In genomic region chr11:32176223-32176811, GRCh38 we compare ENCODE assay signal across 8 cellular contexts.
DNase-seq lines count a peak whose midpoint lies in the region; ATAC-seq and TF ChIP-seq lines count a peak whose summit lies in the region.

No MANE protein-coding gene starts in this region.

- no peaks in the 10 kb centered on the region for H3K4me1 Mint-ChIP-seq in activated B cell treated with CpG ODN at 0.5 μM for 24 hours

- no peaks in the 10 kb centered on the region for H3K9me3 Mint-ChIP-seq in activated B cell treated with CpG ODN at 0.5 μM for 24 hours

- H3K36me3 Mint-ChIP-seq in activated B cell treated with CpG ODN at 0.5 μM for 24 hours (ENCODE audit: low read depth) = no peaks in the 10 kb centered on the region

- H3K4me3 Mint-ChIP-seq in activated B cell treated with CpG ODN at 0.5 μM for 24 hours = no peak overlapping the region

- H3K27ac Mint-ChIP-seq in activated B cell treated with CpG ODN at 0.5 μM for 24 hours = no peak overlapping the region

- DNase-seq in AG08396 (ENCODE audit: low spot score) (peak; percentile 74), NCI-H2196 treated with DMSO at 0.1 percent for 48 hours (lab: John Stamatoyannopoulos, UW; ENCODE audit: unreplicated experiment) (peak; percentile 26), activated B cell treated with CpG ODN at 0.5 μM for 24 hours (peak; percentile 39), caudate nucleus (lab: John Stamatoyannopoulos, UW) (peak in 57 of 61 donors; percentile 5 to 92 (median 65)), kidney glomerular epithelial cell (lab: John Stamatoyannopoulos, UW) (peak; percentile 55)
- DNase-seq in stimulated activated CD4-positive, alpha-beta T cell treated with anti-CD3 and anti-CD28 coated beads, Interleukin-2, amount 100 ng/mL, for 4 hours (ENCODE audit: low read depth) = peak; percentile 63

- peaks cover 5% of the 10 kb centered on the region for H3K27me3 Mint-ChIP-seq in activated B cell treated with CpG ODN at 0.5 μM for 24 hours

- intact Hi-C loops in activated B cell treated with CpG ODN at 0.5 μM for 24 hours (cut with micrococcal nuclease) = loop anchor here (1.0 kb wide), 8 partner anchors 124 to 1069 kb away; no protein-coding TSS in a partner anchor

- TF ChIP-seq CTCF in activated B cell treated with CpG ODN at 0.5 μM for 24 hours (IDR thresholded peaks at IDR 0.05) = no peak

- POLR2A ChIA-PET in activated B cell treated with CpG ODN at 0.5 μM for 24 hours (lab: Charles Lee) = no interaction called here

- ATAC-seq in GM18867 (IDR thresholded peaks at IDR 0.05; ENCODE audit: unreplicated experiment) = peak; percentile 86
- peak; percentile 74 for ATAC-seq in HG03139 (IDR thresholded peaks at IDR 0.05; ENCODE audit: unreplicated experiment)
- ATAC-seq in activated B cell treated with CpG ODN at 0.5 μM for 24 hours (ENCODE audit: low read depth) = peak; percentile 75

- CTCF ChIA-PET in activated B cell treated with CpG ODN at 0.5 μM for 24 hours (lab: Charles Lee) = interaction anchor here (0.6 to 8.8 kb wide), 16 partner anchors 9 to 1833 kb away, joined by 3 to 170 read pairs (median 3); no protein-coding TSS in a partner anchor

- H3K27ac ChIP-seq in caudate nucleus (ENCODE audit: low read depth, low read length) = no peak overlapping the region
